In genomic region chr18:39494211-39494896, GRCh38 we compare ENCODE assay signal across 20 cellular contexts.
DNase-seq lines count a peak whose midpoint lies in the region; ATAC-seq, FAIRE-seq and TF ChIP-seq lines count a peak whose summit lies in the region.
"Had no signal": no experiment of that assay in that cellular context is flagged by ENCODE, and none has a peak within 500 bp of the region (broad histone marks: within the 10 kb centered on the region; RNA-seq: fewer than 3 reads in every experiment).

No MANE protein-coding gene starts in this region.

- POLR2A ChIA-PET in Caco-2 (lab: Charles Lee): no interaction called here

- no peak overlapping the region for H3K27ac Mint-ChIP-seq in Caco-2 (ENCODE audit: unreplicated experiment)

- ATAC-seq in pancreas: peak; percentile 88 to 97 (median 95)
- ATAC-seq in GM21786 (IDR thresholded peaks at IDR 0.05; ENCODE audit: unreplicated experiment): no peak
- ATAC-seq: K562 had no signal

- peaks cover 5% of the 10 kb centered on the region for H3K4me1 ChIP-seq in Caco-2
- peaks cover 0 to 12% (median 12%) of the 10 kb centered on the region in 3 donors for H3K4me1 ChIP-seq in pancreas
- no peaks in the 10 kb centered on the region for H3K4me1 ChIP-seq in adrenal gland (replicated peaks in 1 of 2)

- H3K9me3 ChIP-seq in Caco-2 (no peaks in the 10 kb centered on the region), pancreas (no peaks in the 10 kb centered on the region), adrenal gland (replicated peaks in 1 of 3) (no peaks in the 10 kb centered on the region)

- H3K36me3 ChIP-seq in Caco-2 (ENCODE audit: control insufficient read depth, insufficient read depth, low read length): no peaks in the 10 kb centered on the region
- H3K36me3 ChIP-seq in pancreas: no peaks in the 10 kb centered on the region
- H3K36me3 ChIP-seq in adrenal gland (replicated peaks in 1 of 2): no peaks in the 10 kb centered on the region

- no peak for FAIRE-seq in pancreas (lab: Jason Lieb, UNC)
- FAIRE-seq: HTR-8/SVneo, K562 had no signal

- no peak overlapping the region for H3K4me3 ChIP-seq in Caco-2 (ENCODE audit: low read depth, low read length)
- H3K4me3 ChIP-seq in pancreas: no peak overlapping the region
- no peak overlapping the region for H3K4me3 ChIP-seq in adrenal gland
- H3K4me3 ChIP-seq: K562 had no signal

- no TSS peak for BruUV-seq in Caco-2 (replicated peaks; lab: Mats Ljungman, UMichigan)

- TF ChIP-seq POLR2A in erythroblast (IDR thresholded peaks at IDR 0.05; ENCODE audit: low read length) (no peak), adrenal gland (IDR thresholded peaks at IDR 0.05) (no peak)

- H3K27ac ChIP-seq in pancreas: no peak overlapping the region
- no peak overlapping the region for H3K27ac ChIP-seq in adrenal gland
- H3K27ac ChIP-seq: HL-60 had no signal

- WGBS in pancreas, 2 donors: 10 to 21% methylated on average over 3 of the region's 3 CpGs
- 85 to 90% (median 89%) methylated on average over 3 of the region's 3 CpGs for WGBS in adrenal gland, 4 donors

- CTCF ChIA-PET in Caco-2 (lab: Charles Lee): no interaction called here

- TF ChIP-seq CTCF in Caco-2 (IDR thresholded peaks at IDR 0.05; ENCODE audit: insufficient read depth in 1 of 2, low read depth in 1 of 2, low read length in 1 of 2, severe bottlenecking in 1 of 2, unreplicated experiment in 1 of 2): no peak
- no peak for TF ChIP-seq CTCF in pancreas (IDR thresholded peaks at IDR 0.05)
- no peak for TF ChIP-seq CTCF in adrenal gland (IDR thresholded peaks at IDR 0.05)

- DNase-seq in Caco-2 (peak in 1 of 2 experiments; percentile 6), HuH-7 (ENCODE audit: low spot score) (peak; percentile 14), erythroblast (lab: John Stamatoyannopoulos, UW) (peak; percentile 8 to 37), pancreas (no peak), adrenal gland (no peak), activated T-cell treated with anti-CD3 and anti-CD28 coated beads for 4 hours (no peak)
- DNase-seq: COR-L47; DMS79 treated with DMSO at 0.1 percent for 48 hours; H9; MV-4-11; NCI-H1436; NCI-H2081; NK-92 treated with Interleukin-12 subunit alpha and Interleukin-12 subunit beta, amount 100 ng/mL, for 24 hours; RPMI8226; SIG-M5 had no signal

- H3K9me3 Mint-ChIP-seq in Caco-2 (ENCODE audit: unreplicated experiment): no peaks in the 10 kb centered on the region

- no peaks in the 10 kb centered on the region for H3K4me1 Mint-ChIP-seq in Caco-2 (ENCODE audit: low read depth, unreplicated experiment)
- H3K4me1 Mint-ChIP-seq: CD14-positive monocyte had no signal

- intact Hi-C loops in Caco-2 (cut with micrococcal nuclease; ENCODE audit: unreplicated experiment): loop anchor here (2.0 kb wide), 1 partner anchor 28 kb away; no protein-coding TSS in a partner anchor
- intact Hi-C loops in pancreas (cut with DNase I): no loop called here
- intact Hi-C loops in adrenal gland (cut with DNase I): no loop called here

- no peaks in the 10 kb centered on the region for H3K36me3 Mint-ChIP-seq in Caco-2 (ENCODE audit: insufficient read depth, unreplicated experiment)
- H3K36me3 Mint-ChIP-seq: CD14-positive monocyte had no signal

- peak overlapping the region; percentile 38 for H3K4me3 Mint-ChIP-seq in Caco-2 (ENCODE audit: unreplicated experiment)
- H3K4me3 Mint-ChIP-seq: CD14-positive monocyte, H9 had no signal

- no peaks in the 10 kb centered on the region for H3K27me3 Mint-ChIP-seq in Caco-2 (ENCODE audit: insufficient read depth, unreplicated experiment)

- H3K27me3 ChIP-seq in Caco-2 (replicated peaks; ENCODE audit: control insufficient read depth, insufficient read depth, low read length) (no peaks in the 10 kb centered on the region), pancreas (no peaks in the 10 kb centered on the region), adrenal gland (no peaks in the 10 kb centered on the region)

Comparison
In these comparisons a context has a peak if more than half of its experiments do, and no peak if none do; other contexts are left out.
1. DNase-seq: peak in HuH-7 (single experiment) and erythroblast (2 of 2); none in pancreas (0 of 6), adrenal gland (0 of 7) and activated T-cell treated with anti-CD3 and anti-CD28 coated beads for 4 hours (single experiment).